In the genomic region with DNA sequence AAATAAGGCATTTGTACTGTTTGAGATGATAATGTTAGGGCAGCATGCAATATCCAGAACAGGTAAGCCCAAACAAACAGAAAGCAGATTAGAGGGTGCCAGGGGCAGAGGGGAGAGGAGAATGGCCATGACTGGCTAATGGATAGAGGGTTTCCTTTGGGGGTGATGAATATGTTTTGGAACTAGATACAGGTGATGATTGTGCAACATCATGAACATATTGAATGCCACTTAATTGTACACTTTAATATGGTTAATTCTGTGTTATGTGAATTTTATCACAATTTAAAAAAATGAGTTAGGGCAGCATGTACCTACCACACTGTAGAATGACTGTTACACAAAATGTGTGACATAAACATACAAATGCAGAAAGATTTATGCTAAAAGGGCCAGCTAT, we compare ENCODE assay signal across 19 cellular contexts.
"Had no signal": no experiment of that assay in that cellular context is flagged by ENCODE, and none has a peak within 500 bp of the region (broad histone marks: within the 10 kb centered on the region; RNA-seq: fewer than 3 reads in every experiment).

No MANE protein-coding gene starts in this region.

- H3K4me1 ChIP-seq: parathyroid adenoma had no signal

- H3K4me3 ChIP-seq: heart left ventricle, upper lobe of left lung had no signal

- H3K36me3 ChIP-seq: heart left ventricle, neutrophil, upper lobe of left lung had no signal

- H3K27me3 Mint-ChIP-seq: activated naive CD8-positive, alpha-beta T cell had no signal

- H3K9ac ChIP-seq: parathyroid adenoma had no signal

- H2AFZ ChIP-seq: parathyroid adenoma had no signal

- H3K79me2 ChIP-seq: parathyroid adenoma had no signal

- H3K4me1 Mint-ChIP-seq: activated T-helper 17 cell treated with anti-CD3 and anti-CD28 coated beads, Interleukin-2, amount 50 U/mL, for 72 hours; memory B cell; stimulated activated naive B cell treated with anti-CD40 and anti-IgM and Interleukin-4, amounts not matched to agents 10 μg/mL and 1 μg/mL and 100 μg/mL, for 72 hours had no signal

- H3K9me3 ChIP-seq: heart left ventricle, neutrophil, upper lobe of left lung had no signal

- ATAC-seq: activated T-helper 17 cell treated with anti-CD3 and anti-CD28 coated beads, Interleukin-2, amount 50 U/mL, for 72 hours; heart left ventricle; left colon; sciatic nerve; stimulated activated naive B cell treated with anti-CD40 and anti-IgM and Interleukin-4, amounts not matched to agents 10 μg/mL and 1 μg/mL and 100 μg/mL, for 72 hours; WTC11 had no signal

- H3K36me3 Mint-ChIP-seq: activated naive CD8-positive, alpha-beta T cell; memory B cell; stimulated activated naive B cell treated with anti-CD40 and anti-IgM and Interleukin-4, amounts not matched to agents 10 μg/mL and 1 μg/mL and 100 μg/mL, for 72 hours; WTC11 had no signal

- DNase-seq: activated T-cell treated with anti-CD3 and anti-CD28 coated beads, Interleukin-2, amount 50 U/mL, for 1 hour; cerebellar nuclear complex; heart left ventricle; left colon; stimulated activated CD4-positive, alpha-beta T cell treated with anti-CD3 and anti-CD28 coated beads, Interleukin-2, amount 100 ng/mL, for 48 hours; stimulated activated CD8-positive, alpha-beta memory T cell treated with anti-CD3 and anti-CD28 coated beads, Interleukin-4, amount 100 ng/mL, for 48 hours; stimulated activated naive B cell treated with anti-CD40 and anti-IgM and Interleukin-4, amounts not matched to agents 10 μg/mL and 1 μg/mL and 100 μg/mL, for 72 hours; T1000 had no signal

- H3K4me3 Mint-ChIP-seq: activated naive CD8-positive, alpha-beta T cell; activated T-helper 17 cell treated with anti-CD3 and anti-CD28 coated beads, Interleukin-2, amount 50 U/mL, for 72 hours; memory B cell; nephron; stimulated activated naive B cell treated with anti-CD40 and anti-IgM and Interleukin-4, amounts not matched to agents 10 μg/mL and 1 μg/mL and 100 μg/mL, for 72 hours; T-helper 1 cell treated with Interleukin-12 subunit alpha and Interleukin-12 subunit beta and Interleukin-4 antibody, amounts not matched to agents 30 μg/mL and 1 μg/mL, for 36 hours; WTC11 had no signal

- H3K27ac ChIP-seq: epithelial cell of prostate, neutrophil, parathyroid adenoma, upper lobe of left lung had no signal

- H3K27ac Mint-ChIP-seq: activated naive CD8-positive, alpha-beta T cell; activated T-helper 17 cell treated with anti-CD3 and anti-CD28 coated beads, Interleukin-2, amount 50 U/mL, for 72 hours; memory B cell; nephron; stimulated activated naive B cell treated with anti-CD40 and anti-IgM and Interleukin-4, amounts not matched to agents 10 μg/mL and 1 μg/mL and 100 μg/mL, for 72 hours; T-helper 1 cell treated with Interleukin-12 subunit alpha and Interleukin-12 subunit beta and Interleukin-4 antibody, amounts not matched to agents 30 μg/mL and 1 μg/mL, for 36 hours; WTC11 had no signal

- H3K9me3 Mint-ChIP-seq: activated T-helper 17 cell treated with anti-CD3 and anti-CD28 coated beads, Interleukin-2, amount 50 U/mL, for 72 hours; memory B cell; nephron; stimulated activated naive B cell treated with anti-CD40 and anti-IgM and Interleukin-4, amounts not matched to agents 10 μg/mL and 1 μg/mL and 100 μg/mL, for 72 hours; T-helper 1 cell treated with Interleukin-12 subunit alpha and Interleukin-12 subunit beta and Interleukin-4 antibody, amounts not matched to agents 30 μg/mL and 1 μg/mL, for 36 hours; WTC11 had no signal

- H3K27me3 ChIP-seq: heart left ventricle, upper lobe of left lung had no signal
